Comparison of ENCODE assay signal across 1 cellular context in the genomic region with DNA sequence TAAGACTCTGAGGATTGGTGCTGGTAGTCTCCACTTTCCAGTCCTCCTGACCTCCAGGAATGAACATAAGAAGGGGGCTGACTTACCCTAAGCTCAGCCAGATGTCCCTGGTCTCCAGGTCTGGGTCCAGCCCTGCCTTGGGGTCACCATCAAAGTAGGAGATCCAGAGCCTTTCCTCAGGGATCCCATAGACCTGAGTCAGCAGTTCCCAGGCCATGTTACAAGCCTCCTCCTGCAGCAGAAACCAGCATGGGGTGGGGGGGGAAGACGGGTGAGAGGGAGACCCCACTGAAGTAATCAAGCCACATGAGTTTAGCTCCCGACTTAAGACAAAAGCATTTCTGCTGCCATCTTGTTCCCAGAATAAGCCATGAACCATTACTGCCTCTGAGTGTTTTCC.
TF ChIP-seq lines count a peak whose summit lies in the region.

No MANE protein-coding gene starts in this region.

TF ChIP-seq in HepG2, 621 proteins besides CTCF, POLR2A, EP300 and RAD21:
- TF ChIP-seq, protein P1, sequence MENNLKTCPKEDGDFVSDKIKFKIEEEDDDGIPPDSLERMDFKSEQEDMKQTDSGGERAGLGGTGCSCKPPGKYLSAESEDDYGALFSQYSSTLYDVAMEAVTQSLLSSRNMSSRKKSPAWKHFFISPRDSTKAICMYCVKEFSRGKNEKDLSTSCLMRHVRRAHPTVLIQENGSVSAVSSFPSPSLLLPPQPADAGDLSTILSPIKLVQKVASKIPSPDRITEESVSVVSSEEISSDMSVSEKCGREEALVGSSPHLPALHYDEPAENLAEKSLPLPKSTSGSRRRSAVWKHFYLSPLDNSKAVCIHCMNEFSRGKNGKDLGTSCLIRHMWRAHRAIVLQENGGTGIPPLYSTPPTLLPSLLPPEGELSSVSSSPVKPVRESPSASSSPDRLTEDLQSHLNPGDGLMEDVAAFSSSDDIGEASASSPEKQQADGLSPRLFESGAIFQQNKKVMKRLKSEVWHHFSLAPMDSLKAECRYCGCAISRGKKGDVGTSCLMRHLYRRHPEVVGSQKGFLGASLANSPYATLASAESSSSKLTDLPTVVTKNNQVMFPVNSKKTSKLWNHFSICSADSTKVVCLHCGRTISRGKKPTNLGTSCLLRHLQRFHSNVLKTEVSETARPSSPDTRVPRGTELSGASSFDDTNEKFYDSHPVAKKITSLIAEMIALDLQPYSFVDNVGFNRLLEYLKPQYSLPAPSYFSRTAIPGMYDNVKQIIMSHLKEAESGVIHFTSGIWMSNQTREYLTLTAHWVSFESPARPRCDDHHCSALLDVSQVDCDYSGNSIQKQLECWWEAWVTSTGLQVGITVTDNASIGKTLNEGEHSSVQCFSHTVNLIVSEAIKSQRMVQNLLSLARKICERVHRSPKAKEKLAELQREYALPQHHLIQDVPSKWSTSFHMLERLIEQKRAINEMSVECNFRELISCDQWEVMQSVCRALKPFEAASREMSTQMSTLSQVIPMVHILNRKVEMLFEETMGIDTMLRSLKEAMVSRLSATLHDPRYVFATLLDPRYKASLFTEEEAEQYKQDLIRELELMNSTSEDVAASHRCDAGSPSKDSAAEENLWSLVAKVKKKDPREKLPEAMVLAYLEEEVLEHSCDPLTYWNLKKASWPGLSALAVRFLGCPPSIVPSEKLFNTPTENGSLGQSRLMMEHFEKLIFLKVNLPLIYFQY (CRISPR knock-in tag; IDR thresholded peaks at IDR 0.05; ENCODE audit: borderline replicate concordance): no peak
- TF ChIP-seq DNMT1 (CRISPR knock-in tag; IDR thresholded peaks at IDR 0.05): no peak
- TF ChIP-seq ONECUT2 (CRISPR knock-in tag; IDR thresholded peaks at IDR 0.05): no peak
- no peak for TF ChIP-seq CENPBD1 (CRISPR knock-in tag; IDR thresholded peaks at IDR 0.05; ENCODE audit: borderline replicate concordance, low read depth)
- peak; percentile 88 for TF ChIP-seq MAFF (IDR thresholded peaks at IDR 0.05; ENCODE audit: low read depth, low read length)
- TF ChIP-seq, protein P2, sequence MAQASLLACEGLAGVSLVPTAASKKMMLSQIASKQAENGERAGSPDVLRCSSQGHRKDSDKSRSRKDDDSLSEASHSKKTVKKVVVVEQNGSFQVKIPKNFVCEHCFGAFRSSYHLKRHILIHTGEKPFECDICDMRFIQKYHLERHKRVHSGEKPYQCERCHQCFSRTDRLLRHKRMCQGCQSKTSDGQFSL (CRISPR knock-in tag; IDR thresholded peaks at IDR 0.05): no peak
- no peak for TF ChIP-seq TOPORS (CRISPR knock-in tag; IDR thresholded peaks at IDR 0.05)
- TF ChIP-seq JDP2 (CRISPR knock-in tag; IDR thresholded peaks at IDR 0.05; ENCODE audit: borderline replicate concordance): no peak
- no peak for TF ChIP-seq SRSF4 (IDR thresholded peaks at IDR 0.05; ENCODE audit: low read depth, low read length, poor library complexity, severe bottlenecking)
- no peak for TF ChIP-seq ZBTB49 (CRISPR knock-in tag; IDR thresholded peaks at IDR 0.05; ENCODE audit: borderline replicate concordance)
- TF ChIP-seq, protein P3, sequence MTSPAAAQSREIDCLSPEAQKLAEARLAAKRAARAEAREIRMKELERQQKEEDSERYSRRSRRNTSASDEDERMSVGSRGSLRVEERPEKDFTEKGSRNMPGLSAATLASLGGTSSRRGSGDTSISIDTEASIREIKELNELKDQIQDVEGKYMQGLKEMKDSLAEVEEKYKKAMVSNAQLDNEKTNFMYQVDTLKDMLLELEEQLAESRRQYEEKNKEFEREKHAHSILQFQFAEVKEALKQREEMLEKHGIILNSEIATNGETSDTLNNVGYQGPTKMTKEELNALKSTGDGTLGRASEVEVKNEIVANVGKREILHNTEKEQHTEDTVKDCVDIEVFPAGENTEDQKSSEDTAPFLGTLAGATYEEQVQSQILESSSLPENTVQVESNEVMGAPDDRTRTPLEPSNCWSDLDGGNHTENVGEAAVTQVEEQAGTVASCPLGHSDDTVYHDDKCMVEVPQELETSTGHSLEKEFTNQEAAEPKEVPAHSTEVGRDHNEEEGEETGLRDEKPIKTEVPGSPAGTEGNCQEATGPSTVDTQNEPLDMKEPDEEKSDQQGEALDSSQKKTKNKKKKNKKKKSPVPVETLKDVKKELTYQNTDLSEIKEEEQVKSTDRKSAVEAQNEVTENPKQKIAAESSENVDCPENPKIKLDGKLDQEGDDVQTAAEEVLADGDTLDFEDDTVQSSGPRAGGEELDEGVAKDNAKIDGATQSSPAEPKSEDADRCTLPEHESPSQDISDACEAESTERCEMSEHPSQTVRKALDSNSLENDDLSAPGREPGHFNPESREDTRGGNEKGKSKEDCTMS (CRISPR knock-in tag; conservative IDR thresholded peaks at IDR 0.05): no peak
- peak; percentile 84 to 95 for TF ChIP-seq MAFK (conservative IDR thresholded peaks at IDR 0.05 in 1 of 2, IDR thresholded peaks at IDR 0.05 in 1 of 2; ENCODE audit: low read length in 2 of 2)
